11 cellular contexts compared by ENCODE assay signal in the genomic region with DNA sequence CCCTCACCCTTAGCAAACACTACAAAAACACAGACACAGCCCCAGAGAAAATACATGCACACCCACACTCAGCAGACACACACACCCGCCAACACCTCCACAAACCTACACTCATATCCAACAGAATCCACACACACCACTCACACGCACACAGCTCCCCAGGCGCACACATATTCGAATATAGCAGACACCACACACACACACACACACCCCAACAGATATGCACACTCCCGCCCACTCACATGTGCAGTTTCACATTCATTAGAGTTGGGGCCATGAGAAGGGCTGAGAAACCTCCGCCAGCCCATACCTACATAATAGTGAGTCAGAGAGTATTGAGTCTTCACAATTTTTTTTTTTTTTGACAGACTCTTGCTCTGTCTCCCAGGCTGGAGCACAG. TPM values are rescaled to one million over a fixed set of nuclear protein-coding genes. Genes with fewer than 3 reads are reported as not detected.
DNase-seq lines count a peak whose midpoint lies in the region; ATAC-seq and TF ChIP-seq lines count a peak whose summit lies in the region.
"Had no signal": no experiment of that assay in that cellular context is flagged by ENCODE, and none has a peak within 500 bp of the region (broad histone marks: within the 10 kb centered on the region; RNA-seq: fewer than 3 reads in every experiment).

No MANE protein-coding gene starts in this region.

- ATAC-seq in HG03442 (IDR thresholded peaks at IDR 0.05; ENCODE audit: unreplicated experiment) (peak; percentile 33), HG03175 (IDR thresholded peaks at IDR 0.05; ENCODE audit: unreplicated experiment) (no peak), GM21381 (IDR thresholded peaks at IDR 0.05; ENCODE audit: unreplicated experiment) (no peak)
- ATAC-seq: gastroesophageal sphincter had no signal

- H3K4me1 ChIP-seq in adipocyte (ENCODE audit: control insufficient read depth, insufficient read depth, low read length), result peaks cover 14% of the 10 kb centered on the region

- H3K36me3 ChIP-seq in adipocyte (ENCODE audit: control insufficient read depth, insufficient read depth, low read length, severe bottlenecking), result no peaks in the 10 kb centered on the region
- H3K36me3 ChIP-seq: gastroesophageal sphincter had no signal

- no peak overlapping the region for H3K4me3 ChIP-seq in adipocyte (ENCODE audit: low read length)
- H3K4me3 ChIP-seq: gastroesophageal sphincter had no signal

- H3K9me3 ChIP-seq in adipocyte (ENCODE audit: control insufficient read depth, low read length), result no peaks in the 10 kb centered on the region
- H3K9me3 ChIP-seq: gastroesophageal sphincter had no signal

- peaks cover 13% of the 10 kb centered on the region for H3K27me3 ChIP-seq in adipocyte (replicated peaks; ENCODE audit: control insufficient read depth, insufficient read depth, low read length)

- DNase-seq in GM20000 (ENCODE audit: low spot score) (peak; percentile 72), adipocyte (ENCODE audit: low read depth) (peak; percentile 10), cerebellum (ENCODE audit: low spot score) (no peak)
- DNase-seq in stimulated activated CD4-positive, alpha-beta T cell treated with anti-CD3 and anti-CD28 coated beads, Interleukin-4, amount 100 ng/mL, for 1 hour, result peak; percentile 60
- DNase-seq: NCI-H226, Right ventricle myocardium superior had no signal

- TF ChIP-seq CTCF in GM20000 (IDR thresholded peaks at IDR 0.05; ENCODE audit: extremely low read depth, missing control alignments), result no peak

- H3K9ac ChIP-seq in adipocyte (ENCODE audit: low read length), result no peak overlapping the region

RNA-seq across cellular contexts. Expression of a gene that starts 29.4 kb away (rescaled TPM):
- total RNA-seq in cerebellum, result not detected
- total RNA-seq: cardiac septum, gastroesophageal sphincter, Right ventricle myocardium superior had no signal

RNA-seq across cellular contexts. Expression of a gene that starts 41.1 kb away (rescaled TPM):
- 19.3 TPM for total RNA-seq in cerebellum
